8 cellular contexts compared by ENCODE assay signal in genomic region chr10:63466168-63466935, GRCh38. TPM values are rescaled to one million over a fixed set of nuclear protein-coding genes. Genes with fewer than 3 reads are reported as not detected.
DNase-seq lines count a peak whose midpoint lies in the region; ATAC-seq and TF ChIP-seq lines count a peak whose summit lies in the region.

No MANE protein-coding gene starts in this region.

- intact Hi-C loops in A673 (cut with micrococcal nuclease; ENCODE audit: unreplicated experiment) (loop anchor here (2.0 to 10.0 kb wide), 4 partner anchors 54 to 262 kb away; partner anchors contain the start of gene REEP3), esophagus squamous epithelium (cut with DNase I) (no loop called here)

- CTCF ChIA-PET in A673 (lab: Charles Lee): no interaction called here

- peak; percentile 70 for DNase-seq in A673 (ENCODE audit: low spot score)
- peak; percentile 66 for DNase-seq in NCI-H2227 (lab: John Stamatoyannopoulos, UW; ENCODE audit: unreplicated experiment)
- peak; percentile 3 to 12 (median 5) for DNase-seq in activated CD8-positive, alpha-beta memory T cell treated with anti-CD3 and anti-CD28 coated beads for 48 hours (ENCODE audit: low read depth in 2 of 3, low spot score in 2 of 3)
- no peak for DNase-seq in esophagus squamous epithelium (lab: John Stamatoyannopoulos, UW)

- H3K36me3 ChIP-seq in A673 (ENCODE audit: insufficient read depth, low read length, poor library complexity, severe bottlenecking): no peaks in the 10 kb centered on the region
- H3K36me3 ChIP-seq in esophagus squamous epithelium: no peaks in the 10 kb centered on the region
- H3K36me3 ChIP-seq in muscle layer of colon (ENCODE audit: insufficient read depth, low read length): no peaks in the 10 kb centered on the region
- H3K36me3 ChIP-seq in subcutaneous abdominal adipose tissue (ENCODE audit: control insufficient read depth in 5 of 5, insufficient read depth in 5 of 5, low read length in 5 of 5): no peaks in the 10 kb centered on the region

- H3K4me3 ChIP-seq in A673 (ENCODE audit: low read depth, low read length, poor library complexity, severe bottlenecking): peak overlapping the region; percentile 87
- peak overlapping the region; percentile 61 to 94 (median 88) for H3K4me3 ChIP-seq in esophagus squamous epithelium
- peak overlapping the region; percentile 73 to 94 for H3K4me3 ChIP-seq in muscle layer of colon (ENCODE audit: low read depth in 1 of 2, low read length in 2 of 2)
- peak overlapping the region; percentile 87 to 100 (median 96) for H3K4me3 ChIP-seq in subcutaneous abdominal adipose tissue (ENCODE audit: low read depth in 1 of 5, low read length in 5 of 5)

- POLR2A ChIA-PET in A673 (lab: Charles Lee; ENCODE audit: low non-redundant PET): no interaction called here

- no peak for TF ChIP-seq CTCF in A673 (conservative IDR thresholded peaks at IDR 0.05; ENCODE audit: low read depth, low read length)
- no peak for TF ChIP-seq CTCF in esophagus squamous epithelium (IDR thresholded peaks at IDR 0.05)

- H3K9ac ChIP-seq in muscle layer of colon (ENCODE audit: low read length): peak overlapping the region; percentile 3
- peak overlapping the region; percentile 49 to 92 (median 85) for H3K9ac ChIP-seq in subcutaneous abdominal adipose tissue (ENCODE audit: low read length in 5 of 5)

- H3K4me1 ChIP-seq in A673 (ENCODE audit: insufficient read depth, low read length, poor library complexity, severe bottlenecking): peaks cover 36% of the 10 kb centered on the region
- peaks cover 0 to 27% (median 0%) of the 10 kb centered on the region in 3 donors for H3K4me1 ChIP-seq in esophagus squamous epithelium
- peaks cover 18% of the 10 kb centered on the region for H3K4me1 ChIP-seq in muscle layer of colon (ENCODE audit: insufficient read depth, low read length)
- H3K4me1 ChIP-seq in subcutaneous abdominal adipose tissue (ENCODE audit: control insufficient read depth in 5 of 5, insufficient read depth in 5 of 5, low read length in 5 of 5): peaks cover 0 to 29% (median 17%) of the 10 kb centered on the region in 5 donors

- ATAC-seq in GM18505 (IDR thresholded peaks at IDR 0.05; ENCODE audit: unreplicated experiment) (peak; percentile 34), HG02943 (IDR thresholded peaks at IDR 0.05; ENCODE audit: low read depth, unreplicated experiment) (peak; percentile 33)

- TF ChIP-seq POLR2A in GM18505 (IDR thresholded peaks at IDR 0.05; ENCODE audit: borderline replicate concordance, extremely low read depth, insufficient read depth, insufficient read length) (no peak), esophagus squamous epithelium (IDR thresholded peaks at IDR 0.05) (no peak)

- H3K9me3 ChIP-seq in A673 (ENCODE audit: low read depth, low read length, poor library complexity, severe bottlenecking) (no peaks in the 10 kb centered on the region), esophagus squamous epithelium (no peaks in the 10 kb centered on the region), muscle layer of colon (ENCODE audit: low read length) (no peaks in the 10 kb centered on the region), subcutaneous abdominal adipose tissue (ENCODE audit: control insufficient read depth in 5 of 5, low read length in 5 of 5) (no peaks in the 10 kb centered on the region)

- H3K27me3 ChIP-seq in A673 (replicated peaks; ENCODE audit: insufficient read depth, low read depth, low read length, poor library complexity): no peaks in the 10 kb centered on the region
- H3K27me3 ChIP-seq in esophagus squamous epithelium: no peaks in the 10 kb centered on the region
- H3K27me3 ChIP-seq in muscle layer of colon (ENCODE audit: control insufficient read depth in 1 of 2, insufficient read depth in 2 of 2, low read length in 2 of 2): no peaks in the 10 kb centered on the region
- no peaks in the 10 kb centered on the region for H3K27me3 ChIP-seq in subcutaneous abdominal adipose tissue (ENCODE audit: control insufficient read depth in 5 of 5, insufficient read depth in 4 of 5, low read length in 5 of 5)

- WGBS in esophagus squamous epithelium, 2 donors: 10 to 14% methylated on average over 21 of the region's 21 CpGs

- H3K27ac ChIP-seq in A673 (ENCODE audit: low read depth, low read length, poor library complexity, severe bottlenecking): peak overlapping the region; percentile 84
- peak overlapping the region; percentile 86 to 93 (median 90) for H3K27ac ChIP-seq in esophagus squamous epithelium
- peak overlapping the region; percentile 89 for H3K27ac ChIP-seq in muscle layer of colon (ENCODE audit: low read depth, low read length)
- peak overlapping the region; percentile 93 for H3K27ac ChIP-seq in subcutaneous abdominal adipose tissue (ENCODE audit: low read depth, low read length)

- BruUV-seq in A673 (replicated peaks; lab: Mats Ljungman, UMichigan): no TSS peak

RNA-seq across cellular contexts. Expression of gene JMJD1C, which starts 0.6 kb away (rescaled TPM):
- 68.2 and 71.4 TPM in 2 replicates for total RNA-seq in A673 (2021)
- total RNA-seq in esophagus squamous epithelium: 10 to 100 TPM; 41.6 to 77.8 (median 56.9) TPM

RNA-seq across cellular contexts. Expression of gene REEP3, which starts 54.8 kb away (rescaled TPM):
- total RNA-seq in A673 (2021) (39.6 and 51.4 TPM in 2 replicates), esophagus squamous epithelium (10 to 100 TPM; 27.5 to 32.5 (median 30.4) TPM)
